Comparison of ENCODE assay signal across 1 cellular context in genomic region chr20:25195014-25195961, GRCh38.
TF ChIP-seq lines count a peak whose summit lies in the region.

ENTPD6 (plus strand) TSS chr20:25195712; CDS start chr20:25206537, 10,825 bp downstream.

TF ChIP-seq in GM23338, 12 proteins besides CTCF, POLR2A, EP300 and RAD21 (continued from another document):
- no peak for TF ChIP-seq ZNF462 (CRISPR knock-in tag; IDR thresholded peaks at IDR 0.05)
- TF ChIP-seq EZH2 (IDR thresholded peaks at IDR 0.05; ENCODE audit: low read depth, unreplicated experiment), result no peak
- TF ChIP-seq ZNF331 (CRISPR knock-in tag; IDR thresholded peaks at IDR 0.05; ENCODE audit: low read depth), result no peak
- no peak for TF ChIP-seq JUNB (IDR thresholded peaks at IDR 0.05; ENCODE audit: unreplicated experiment)
- no peak for TF ChIP-seq REST (IDR thresholded peaks at IDR 0.05; ENCODE audit: unreplicated experiment)
